8 cellular contexts compared by ENCODE assay signal in the genomic region with DNA sequence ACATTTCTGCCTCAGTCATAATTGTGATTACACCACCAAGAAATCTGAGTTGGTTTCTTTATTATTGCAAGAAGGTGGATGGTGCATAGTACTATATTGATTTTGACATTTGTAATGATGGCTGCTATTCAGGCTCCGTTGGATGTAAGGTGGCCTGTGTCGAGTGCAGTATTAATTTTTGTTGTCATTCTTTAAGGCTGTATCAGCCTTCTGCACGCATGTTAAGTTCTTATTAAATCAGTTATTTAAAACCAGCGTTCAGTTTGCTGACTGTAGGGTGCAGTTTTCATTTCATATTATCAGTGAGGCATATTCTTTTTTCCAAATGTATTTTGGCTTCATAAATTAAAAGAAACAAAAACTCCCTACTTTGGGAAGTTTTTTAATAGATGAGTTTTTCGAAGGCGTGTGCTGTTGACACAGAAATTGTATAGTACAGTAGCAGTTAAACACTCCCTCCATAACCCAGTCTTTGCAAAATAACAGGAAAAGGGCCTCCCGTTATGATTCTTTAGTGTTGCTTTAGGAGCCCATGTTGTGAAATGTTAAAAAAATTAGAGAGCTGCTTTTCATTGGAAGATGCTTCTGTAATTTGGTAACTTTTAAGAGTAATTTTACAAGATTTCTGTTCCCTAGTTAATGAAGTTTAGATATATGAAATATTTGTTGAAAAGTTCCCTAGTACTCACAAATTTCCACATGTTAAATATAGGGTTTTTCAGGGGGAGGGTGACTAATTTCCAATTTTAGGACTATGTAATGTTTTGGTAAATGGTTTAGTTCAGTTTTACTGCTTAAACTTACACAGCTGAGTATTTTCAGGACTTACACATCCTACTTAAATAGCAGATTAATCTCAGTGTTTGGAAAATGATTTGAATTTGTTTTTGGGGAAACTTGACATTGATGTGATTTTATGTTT. TPM values are rescaled to one million over a fixed set of nuclear protein-coding genes. Genes with fewer than 3 reads are reported as not detected.
DNase-seq lines count a peak whose midpoint lies in the region; ATAC-seq and TF ChIP-seq lines count a peak whose summit lies in the region.

No MANE protein-coding gene starts in this region.

- peak overlapping the region; percentile 92 for H3K4me3 ChIP-seq in WERI-Rb-1 (ENCODE audit: low read depth, low read length)
- peak overlapping the region; percentile 71 for H3K4me3 ChIP-seq in right cardiac atrium (ENCODE audit: low read length)

- H3K9me3 ChIP-seq in WERI-Rb-1 (ENCODE audit: severe bottlenecking), result no peaks in the 10 kb centered on the region
- no peaks in the 10 kb centered on the region for H3K9me3 ChIP-seq in right cardiac atrium (ENCODE audit: control insufficient read depth, low read length)

- intact Hi-C loops in right cardiac atrium (cut with DNase I), result no loop called here

- ATAC-seq in right cardiac atrium (no peak), GM21619 (IDR thresholded peaks at IDR 0.05; ENCODE audit: unreplicated experiment) (no peak)
- ATAC-seq in stimulated activated naive CD8-positive, alpha-beta T cell treated with anti-CD3 and anti-CD28 coated beads, Interleukin-15, amount 100 ng/mL, for 72 hours, result peak; percentile 49

- H3K9me3 Mint-ChIP-seq in stimulated activated naive CD8-positive, alpha-beta T cell treated with anti-CD3 and anti-CD28 coated beads, Interleukin-15, amount 100 ng/mL, for 72 hours, result no peaks in the 10 kb centered on the region

- peak; percentile 17 for DNase-seq in DMS153 treated with DMSO at 0.1 percent for 48 hours (lab: John Stamatoyannopoulos, UW; ENCODE audit: unreplicated experiment)
- no peak for DNase-seq in DMS153 (lab: John Stamatoyannopoulos, UW)
- DNase-seq in WERI-Rb-1, result no peak
- no peak for DNase-seq in right cardiac atrium
- DNase-seq in stimulated activated naive CD8-positive, alpha-beta T cell treated with anti-CD3 and anti-CD28 coated beads, Interleukin-15, amount 100 ng/mL, for 72 hours, result no peak
- no peak for DNase-seq in mucosa of gallbladder (ENCODE audit: low spot score)
- no peak for DNase-seq in HuH-7 (ENCODE audit: low spot score)

- no peak for TF ChIP-seq CTCF in WERI-Rb-1 (IDR thresholded peaks at IDR 0.05; ENCODE audit: low read depth, low read length)

- H3K4me3 Mint-ChIP-seq in stimulated activated naive CD8-positive, alpha-beta T cell treated with anti-CD3 and anti-CD28 coated beads, Interleukin-15, amount 100 ng/mL, for 72 hours, result peak overlapping the region; percentile 55 to 65

- H3K27ac ChIP-seq in WERI-Rb-1 (no peak overlapping the region), right cardiac atrium (ENCODE audit: low read length) (no peak overlapping the region)

- H3K36me3 ChIP-seq in WERI-Rb-1, result peaks cover 27% of the 10 kb centered on the region

- H3K4me1 ChIP-seq in right cardiac atrium (ENCODE audit: control insufficient read depth, insufficient read depth, low read length), result peaks cover 6% of the 10 kb centered on the region

- no peaks in the 10 kb centered on the region for H3K27me3 ChIP-seq in WERI-Rb-1 (ENCODE audit: insufficient read depth, low read depth, severe bottlenecking)
- no peaks in the 10 kb centered on the region for H3K27me3 ChIP-seq in right cardiac atrium (ENCODE audit: control insufficient read depth, insufficient read depth)

- 6% methylated on average over 7 of the region's 7 CpGs for WGBS in right cardiac atrium

- H3K4me1 Mint-ChIP-seq in stimulated activated naive CD8-positive, alpha-beta T cell treated with anti-CD3 and anti-CD28 coated beads, Interleukin-15, amount 100 ng/mL, for 72 hours, result peaks cover 47% of the 10 kb centered on the region

- H3K27me3 Mint-ChIP-seq in stimulated activated naive CD8-positive, alpha-beta T cell treated with anti-CD3 and anti-CD28 coated beads, Interleukin-15, amount 100 ng/mL, for 72 hours, result no peaks in the 10 kb centered on the region

- H3K27ac Mint-ChIP-seq in stimulated activated naive CD8-positive, alpha-beta T cell treated with anti-CD3 and anti-CD28 coated beads, Interleukin-15, amount 100 ng/mL, for 72 hours, result no peak overlapping the region

RNA-seq across cellular contexts. Expression of gene CAMSAP2, which starts 1.9 kb away (rescaled TPM):
- total RNA-seq in right cardiac atrium (10 to 100 TPM; 33.7 to 39.5 (median 37.2) TPM), mucosa of gallbladder (21.4 TPM)
- polyA plus RNA-seq in right cardiac atrium, result 6.9 TPM
